In the genomic region with DNA sequence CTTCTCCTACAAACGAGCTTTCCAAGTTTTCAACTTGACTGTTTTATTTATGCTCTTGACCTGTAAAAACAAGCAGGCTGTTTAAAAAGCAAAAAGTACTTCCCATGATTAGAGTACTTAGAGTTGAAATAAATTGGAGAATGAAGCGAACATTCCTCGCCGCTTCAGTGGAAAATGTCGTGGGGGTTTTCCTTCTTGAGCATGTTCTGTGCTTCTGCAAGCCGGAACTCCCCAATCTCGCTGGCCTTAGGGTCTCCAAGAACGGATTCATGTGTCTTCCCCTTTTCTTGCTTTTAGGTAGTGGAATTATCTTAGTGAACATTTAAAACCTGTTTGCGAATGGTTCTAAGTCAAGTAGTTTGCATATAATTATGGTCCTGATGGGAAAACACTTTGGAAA, we compare ENCODE assay signal across 31 cellular contexts.
"Had no signal": no experiment of that assay in that cellular context is flagged by ENCODE, and none has a peak within 500 bp of the region (broad histone marks: within the 10 kb centered on the region; RNA-seq: fewer than 3 reads in every experiment).

No MANE protein-coding gene starts in this region.

- H3K36me3 Mint-ChIP-seq: natural killer cell had no signal

- DNase-seq: hippocampal formation; kidney glomerular epithelial cell; left cardiac atrium; left lung; mesendoderm; naive B cell; natural killer cell; nucleus accumbens; pancreas; posterior cingulate gyrus; retina; right cardiac atrium; stimulated activated CD4-positive, alpha-beta T cell treated with anti-CD3 and anti-CD28 coated beads, Interleukin-12 subunit alpha, Interleukin-12 subunit beta, amount 100 ng/mL, for 4 hours; stimulated activated CD4-positive, alpha-beta T cell treated with anti-CD3 and anti-CD28 coated beads, Interleukin-15, amount 100 ng/mL, for 24 hours; stimulated activated CD4-positive, alpha-beta T cell treated with anti-CD3 and anti-CD28 coated beads, Interleukin-2, amount 100 ng/mL, for 24 hours; stimulated activated CD4-positive, alpha-beta T cell treated with anti-CD3 and anti-CD28 coated beads, Interleukin-4, amount 100 ng/mL, for 1 hour; stimulated activated naive B cell treated with anti-CD40 and anti-IgM and Interleukin-4, amounts not matched to agents 10 μg/mL and 1 μg/mL and 100 μg/mL, for 72 hours; stimulated activated naive CD8-positive, alpha-beta T cell treated with anti-CD3 and anti-CD28 coated beads, Interleukin-15, Interleukin-2, amounts not matched to agents 100 U/mL and 50 U/mL, for 24 hours; stomach; testis; tibial artery; trophoblast cell; upper lobe of right lung; uterus had no signal

- H3K27me3 ChIP-seq: testis, tibial artery, uterus had no signal

- H3K4me1 ChIP-seq: left lung, pancreas, prostate gland, stomach, testis, tibial artery, upper lobe of right lung, uterus had no signal

- FAIRE-seq: keratinocyte, pancreas had no signal

- H3K4me3 Mint-ChIP-seq: mesothelial cell of epicardium; naive B cell; natural killer cell; neural crest cell; stimulated activated naive B cell treated with anti-CD40 and anti-IgM and Interleukin-4, amounts not matched to agents 10 μg/mL and 1 μg/mL and 100 μg/mL, for 72 hours had no signal

- H3K36me3 ChIP-seq: left lung, pancreas, prostate gland, stomach, tibial artery, upper lobe of right lung, uterus had no signal

- H3K27ac Mint-ChIP-seq: mesothelial cell of epicardium; naive B cell; natural killer cell; stimulated activated naive B cell treated with anti-CD40 and anti-IgM and Interleukin-4, amounts not matched to agents 10 μg/mL and 1 μg/mL and 100 μg/mL, for 72 hours had no signal

- H3K9me3 ChIP-seq: pancreas, prostate gland, testis, upper lobe of right lung, uterus had no signal

- ATAC-seq: left cardiac atrium; left lung; pancreas; right cardiac atrium; sciatic nerve; stimulated activated naive B cell treated with anti-CD40 and anti-IgM and Interleukin-4, amounts not matched to agents 10 μg/mL and 1 μg/mL and 100 μg/mL, for 72 hours; stimulated activated naive CD8-positive, alpha-beta T cell treated with anti-CD3 and anti-CD28 coated beads, Interleukin-15, Interleukin-2, amounts not matched to agents 100 U/mL and 50 U/mL, for 24 hours; upper lobe of right lung had no signal

- H3K27ac ChIP-seq: left lung, pancreas, prostate gland, skin epidermis, stomach, testis, tibial artery, upper lobe of right lung, uterus had no signal

- H3K4me1 Mint-ChIP-seq: naive B cell; natural killer cell; stimulated activated naive B cell treated with anti-CD40 and anti-IgM and Interleukin-4, amounts not matched to agents 10 μg/mL and 1 μg/mL and 100 μg/mL, for 72 hours had no signal

- H3K4me3 ChIP-seq: left lung, lung, pancreas, prostate gland, skin epidermis, stomach, testis, tibial artery, upper lobe of right lung, uterus had no signal
